8 cellular contexts compared by ENCODE assay signal in the genomic region with DNA sequence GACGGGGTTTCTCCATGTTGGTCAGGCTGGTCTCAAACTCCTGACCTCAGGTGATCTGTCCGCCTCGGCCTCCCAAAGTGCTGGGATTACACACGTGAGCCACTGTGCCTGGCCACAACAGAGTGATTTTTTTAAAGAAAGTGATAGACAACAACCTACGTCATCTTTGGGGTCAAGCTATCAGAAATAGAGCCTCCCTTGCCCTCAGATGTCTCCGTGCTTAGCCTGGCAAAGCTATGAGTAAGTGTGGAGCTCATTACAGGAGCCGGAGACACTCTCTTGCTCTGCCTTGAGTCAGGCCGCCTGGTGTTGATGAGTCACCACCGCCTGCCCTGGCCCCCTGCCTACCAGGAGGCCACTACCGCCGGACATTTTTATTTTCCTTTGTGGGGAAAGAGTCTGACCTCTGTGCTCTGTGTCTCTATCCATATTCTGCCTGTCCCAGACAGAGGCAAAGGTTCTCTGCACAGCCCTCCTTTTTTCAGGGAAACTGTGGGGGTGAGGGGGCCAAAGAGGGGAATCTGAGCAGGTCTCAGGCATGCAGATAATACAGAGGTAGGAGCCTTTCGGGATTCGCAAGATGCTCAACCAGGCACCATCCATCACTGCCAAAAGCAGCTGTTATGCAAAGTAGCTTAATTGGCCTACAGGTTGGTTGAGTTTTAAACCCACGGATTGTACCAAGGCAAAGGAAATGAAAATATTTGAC.
DNase-seq lines count a peak whose midpoint lies in the region; ATAC-seq and TF ChIP-seq lines count a peak whose summit lies in the region.

No MANE protein-coding gene starts in this region.

- 0 out of 2 replicates have a peak overlapping the region, but pooled peaks have one; percentile 11 for H3K4me2 ChIP-seq in IMR-90 (ENCODE audit: low read depth, low read length)

- H3K4me3 ChIP-seq in AG04449 (ENCODE audit: low read depth, low read length) (no peak overlapping the region), IMR-90 (ENCODE audit: insufficient read depth, low read depth, low read length) (no peak overlapping the region), astrocyte of the spinal cord (ENCODE audit: low read depth, low read length) (no peak overlapping the region), subcutaneous abdominal adipose tissue (ENCODE audit: low read depth in 1 of 5, low read length in 5 of 5) (no peak overlapping the region)

- H3K9me3 ChIP-seq in IMR-90 (ENCODE audit: control insufficient read depth, insufficient read depth, low read length), result no peaks in the 10 kb centered on the region
- no peaks in the 10 kb centered on the region for H3K9me3 ChIP-seq in subcutaneous abdominal adipose tissue (ENCODE audit: control insufficient read depth in 5 of 5, low read length in 5 of 5)

- intact Hi-C loops in IMR-90 (cut with micrococcal nuclease), result loop anchor here (1.0 to 5.0 kb wide), 2 partner anchors 17 to 123 kb away; partner anchors contain the start of gene CPEB4
- intact Hi-C loops in activated CD8-positive, alpha-beta T cell treated with anti-CD3 and anti-CD28 coated beads for 36 hours (cut with micrococcal nuclease), result no loop called here

- H3K9ac ChIP-seq in IMR-90 (ENCODE audit: low read depth, low read length) (no peak overlapping the region), subcutaneous abdominal adipose tissue (ENCODE audit: low read length in 5 of 5) (peak overlapping the region in 1 of 5 donors; percentile 30)

- peak overlapping the region; percentile 11; the same call in 1 of the 2 replicates for H4K5ac ChIP-seq in IMR-90 (ENCODE audit: low read depth, low read length)

- dilution Hi-C loops in IMR-90 (cut with HindIII; ENCODE audit: low sequenced_read_pairs, unreplicated experiment), result no loop called here

- TF ChIP-seq RAD21 in IMR-90 (IDR thresholded peaks at IDR 0.05; ENCODE audit: low read length), result peak; percentile 11; the same call in 1 of the 2 replicates

- no peaks in the 10 kb centered on the region for H3K9me3 Mint-ChIP-seq in activated CD8-positive, alpha-beta T cell treated with anti-CD3 and anti-CD28 coated beads for 36 hours

- no peak overlapping the region for H2AK9ac ChIP-seq in IMR-90 (replicated peaks; ENCODE audit: low read depth, low read length, poor library complexity)

- no peak overlapping the region for H3K23ac ChIP-seq in IMR-90 (ENCODE audit: low read depth, low read length)

- H3K27me3 ChIP-seq in IMR-90 (ENCODE audit: control insufficient read depth, insufficient read depth, low read length), result no peaks in the 10 kb centered on the region; the same call in 1 of the 2 replicates
- H3K27me3 ChIP-seq in subcutaneous abdominal adipose tissue (ENCODE audit: control insufficient read depth in 5 of 5, insufficient read depth in 4 of 5, low read length in 5 of 5), result no peaks in the 10 kb centered on the region

- peaks cover 2% of the 10 kb centered on the region for H3K27me3 Mint-ChIP-seq in activated CD8-positive, alpha-beta T cell treated with anti-CD3 and anti-CD28 coated beads for 36 hours

- in situ Hi-C loops in IMR-90 (cut with MboI; ENCODE audit: low sequenced_read_pairs) (no loop called here), astrocyte of the spinal cord (cut with HindIII; ENCODE audit: low sequenced_read_pairs) (no loop called here)

- H4K20me1 ChIP-seq in IMR-90 (ENCODE audit: insufficient read depth, low read length), result no peaks in the 10 kb centered on the region

- H3K4me1 Mint-ChIP-seq in activated CD8-positive, alpha-beta T cell treated with anti-CD3 and anti-CD28 coated beads for 36 hours (ENCODE audit: low read depth), result no peaks in the 10 kb centered on the region

- WGBS in IMR-90 (ENCODE audit: extremely low coverage in 2 of 2, insufficient read length in 1 of 2), 2 experiments, result 0% methylated on average over 3 of the region's 14 CpGs; no CpG with 5 or more reads in 1 of the 2 experiments

- peak overlapping the region; percentile 57 for H2AFZ ChIP-seq in IMR-90 (replicated peaks; ENCODE audit: low read length, poor library complexity)

- TF ChIP-seq CTCF in AG04449 (IDR thresholded peaks at IDR 0.05; ENCODE audit: insufficient read depth, low read length, missing control alignments) (no peak), IMR-90 (conservative IDR thresholded peaks at IDR 0.05; ENCODE audit: low read depth, low read length) (no peak), astrocyte of the spinal cord (IDR thresholded peaks at IDR 0.05; ENCODE audit: low read depth, low read length) (no peak)
- no peak for TF ChIP-seq CTCF in activated CD8-positive, alpha-beta T cell treated with anti-CD3 and anti-CD28 coated beads for 36 hours (IDR thresholded peaks at IDR 0.05)

- no peaks in the 10 kb centered on the region for H3K36me3 Mint-ChIP-seq in activated CD8-positive, alpha-beta T cell treated with anti-CD3 and anti-CD28 coated beads for 36 hours (ENCODE audit: low read depth)

- POLR2A ChIA-PET in AG04449 (lab: Yijun Ruan, JAX), result no interaction called here
- POLR2A ChIA-PET in IMR-90 (lab: Charles Lee; ENCODE audit: unreplicated experiment), result no interaction called here
- POLR2A ChIA-PET in activated CD8-positive, alpha-beta T cell treated with anti-CD3 and anti-CD28 coated beads for 36 hours (lab: Charles Lee), result no interaction called here

- no peak overlapping the region for H3K4me3 Mint-ChIP-seq in activated CD8-positive, alpha-beta T cell treated with anti-CD3 and anti-CD28 coated beads for 36 hours

- peak overlapping the region; percentile 6; the same call in 1 of the 2 replicates for H3K14ac ChIP-seq in IMR-90 (replicated peaks; ENCODE audit: low read depth, low read length)

- DNase-seq in AG04449 (ENCODE audit: low read depth, low spot score) (peak; percentile 78), IMR-90 (peak; percentile 96), astrocyte of the spinal cord (ENCODE audit: low read depth, low spot score) (peak; percentile 96), iPS-NIHi7 (ENCODE audit: extremely low spot score) (peak; percentile 85), DMS114 treated with DMSO at 0.1 percent for 48 hours (lab: John Stamatoyannopoulos, UW; ENCODE audit: unreplicated experiment) (no peak), SK-N-DZ (ENCODE audit: low spot score) (no peak)
- no peak for DNase-seq in activated CD8-positive, alpha-beta T cell treated with anti-CD3 and anti-CD28 coated beads for 36 hours

- BruUV-seq in IMR-90 (replicated peaks; lab: Mats Ljungman, UMichigan), result no TSS peak

- ATAC-seq in IMR-90 (ENCODE audit: low read depth), result peak; percentile 99
- no peak for ATAC-seq in activated CD8-positive, alpha-beta T cell treated with anti-CD3 and anti-CD28 coated beads for 36 hours

- H3K4me1 ChIP-seq in IMR-90 (ENCODE audit: control insufficient read depth, insufficient read depth, low read length) (peaks cover 7% of the 10 kb centered on the region), subcutaneous abdominal adipose tissue (ENCODE audit: control insufficient read depth in 5 of 5, insufficient read depth in 5 of 5, low read length in 5 of 5) (peaks cover 0 to 49% (median 37%) of the 10 kb centered on the region in 5 donors)

- H2AK5ac ChIP-seq in IMR-90 (ENCODE audit: low read depth, low read length), result no peak overlapping the region

- CTCF ChIA-PET in AG04449 (lab: Yijun Ruan, JAX), result interaction anchor here (1.2 to 1.4 kb wide), 2 partner anchors 10 to 209 kb away, joined by 4 read pairs; no protein-coding TSS in a partner anchor
- CTCF ChIA-PET in IMR-90 (lab: Yijun Ruan, JAX), result interaction anchor here (0.6 to 0.9 kb wide), 2 partner anchors 11 to 73 kb away, joined by 3 to 4 read pairs; no protein-coding TSS in a partner anchor
- CTCF ChIA-PET in activated CD8-positive, alpha-beta T cell treated with anti-CD3 and anti-CD28 coated beads for 36 hours (lab: Charles Lee), result no interaction called here

- H3K27ac Mint-ChIP-seq in activated CD8-positive, alpha-beta T cell treated with anti-CD3 and anti-CD28 coated beads for 36 hours, result no peak overlapping the region

- TF ChIP-seq POLR2A in IMR-90 (IDR thresholded peaks at IDR 0.05; ENCODE audit: low read depth, low read length), result no peak

- H3K56ac ChIP-seq in IMR-90 (ENCODE audit: extremely low read depth, insufficient read depth, low read length), result no peak overlapping the region

- no peak overlapping the region; the same call in 1 of the 2 replicates for H4K91ac ChIP-seq in IMR-90 (ENCODE audit: insufficient read depth, low read depth, low read length)

- H2BK15ac ChIP-seq in IMR-90 (ENCODE audit: low read depth, low read length), result peak overlapping the region; percentile 41; the same call in 1 of the 3 replicates

- H3K36me3 ChIP-seq in IMR-90 (ENCODE audit: control insufficient read depth, insufficient read depth, low read length) (no peaks in the 10 kb centered on the region), subcutaneous abdominal adipose tissue (ENCODE audit: control insufficient read depth in 5 of 5, insufficient read depth in 5 of 5, low read length in 5 of 5) (no peaks in the 10 kb centered on the region)

- H2BK120ac ChIP-seq in IMR-90 (ENCODE audit: low read depth, low read length), result peak overlapping the region; percentile 71

- H3K27ac ChIP-seq in IMR-90 (ENCODE audit: insufficient read depth, low read length), result peak overlapping the region; percentile 59
- H3K27ac ChIP-seq in subcutaneous abdominal adipose tissue (ENCODE audit: low read depth, low read length), result peak overlapping the region; percentile 72

- H3K9me1 ChIP-seq in IMR-90 (ENCODE audit: insufficient read depth, low read length), result peaks cover 9% of the 10 kb centered on the region; the same call in 1 of the 2 replicates

- H2BK5ac ChIP-seq in IMR-90 (ENCODE audit: low read depth, low read length, poor library complexity, severe bottlenecking), result no peak overlapping the region

- peak overlapping the region; percentile 50 for H3K18ac ChIP-seq in IMR-90 (ENCODE audit: low read depth, low read length)

- H3K79me1 ChIP-seq in IMR-90 (ENCODE audit: low read depth in 1 of 2, low read length in 2 of 2), result no peaks in the 10 kb centered on the region

- peak overlapping the region; percentile 26 to 34; a peak in 2 of 4 replicates for H4K8ac ChIP-seq in IMR-90 (ENCODE audit: low read depth in 2 of 2, low read length in 2 of 2)

- peak overlapping the region; percentile 23 for H2BK20ac ChIP-seq in IMR-90 (ENCODE audit: low read depth, low read length)

- peak overlapping the region; percentile 7; the same call in 1 of the 2 replicates for H3K4ac ChIP-seq in IMR-90 (ENCODE audit: low read depth, low read length)

TF ChIP-seq in IMR-90, 13 proteins besides CTCF, POLR2A, EP300 and RAD21 (continues in another document):
- TF ChIP-seq MAFK (IDR thresholded peaks at IDR 0.05; ENCODE audit: low read depth, low read length), result no peak
- peak; percentile 32; the same call in 1 of the 2 replicates for TF ChIP-seq RFX5 (IDR thresholded peaks at IDR 0.05; ENCODE audit: low read depth, low read length)
- no peak for TF ChIP-seq RCOR1 (IDR thresholded peaks at IDR 0.05; ENCODE audit: insufficient replicate concordance, low read length)
- no peak; the same call in 1 of the 2 replicates for TF ChIP-seq NFE2L2 (IDR thresholded peaks at IDR 0.05; ENCODE audit: low read depth, low read length)
- peak; percentile 80 for TF ChIP-seq CEBPB (IDR thresholded peaks at IDR 0.05; ENCODE audit: low read depth, low read length)
- TF ChIP-seq MAZ (IDR thresholded peaks at IDR 0.05; ENCODE audit: borderline replicate concordance, low read depth, low read length), result 0 out of 2 replicates have a peak, but pooled peaks have one; percentile 36
- peak; percentile 99 for TF ChIP-seq FOS (IDR thresholded peaks at IDR 0.05; ENCODE audit: low read depth, low read length)

Comparison
In these comparisons a context has a peak if more than half of its experiments do, and no peak if none do; other contexts are left out.
1. DNase-seq: peak in AG04449 (single experiment), IMR-90 (single experiment), astrocyte of the spinal cord (single experiment) and iPS-NIHi7 (single experiment); none in DMS114 treated with DMSO at 0.1 percent for 48 hours (single experiment), activated CD8-positive, alpha-beta T cell treated with anti-CD3 and anti-CD28 coated beads for 36 hours (single experiment) and SK-N-DZ (single experiment).